16 cellular contexts compared by ENCODE assay signal in genomic region chr9:78026947-78027346, GRCh38. TPM values are rescaled to one million over a fixed set of nuclear protein-coding genes. Genes with fewer than 3 reads are reported as not detected.
A peak's percentile ranks its signal among the peaks of the same experiment; 100 is the strongest.
DNase-seq lines count a peak whose midpoint lies in the region; ATAC-seq lines count a peak whose summit lies in the region.
"Had no signal": no experiment of that assay in that cellular context is flagged by ENCODE, and none has a peak within 500 bp of the region (broad histone marks: within the 10 kb centered on the region; RNA-seq: fewer than 3 reads in every experiment).

No MANE protein-coding gene starts in this region.

- H3K9ac ChIP-seq in GM23248, result peak overlapping the region; percentile 21; the same call in 1 of the 2 replicates
- H3K9ac ChIP-seq in SK-N-MC (ENCODE audit: insufficient read length), result peak overlapping the region; percentile 22

- peaks cover 90% of the 10 kb centered on the region for H3K79me2 ChIP-seq in GM23248 (ENCODE audit: insufficient read depth)

- peaks cover 56% of the 10 kb centered on the region for H3K4me1 ChIP-seq in GM23248 (ENCODE audit: insufficient read depth)

- in situ Hi-C loops in GM23248 (cut with MboI), result no loop called here

- no peaks in the 10 kb centered on the region for H3K27me3 ChIP-seq in GM23248 (replicated peaks; ENCODE audit: insufficient read depth)
- H3K27me3 ChIP-seq: colonic mucosa had no signal

- peak overlapping the region; percentile 44 for H3K4me3 ChIP-seq in GM23248
- peak overlapping the region; percentile 60 for H3K4me3 ChIP-seq in SK-N-MC
- H3K4me3 ChIP-seq: colonic mucosa, HAP-1 had no signal

- H3F3A ChIP-seq in GM23248 (ENCODE audit: insufficient read depth), result peaks cover 34% of the 10 kb centered on the region

- no peaks in the 10 kb centered on the region for H3K9me2 ChIP-seq in GM23248 (ENCODE audit: insufficient read depth)

- no peaks in the 10 kb centered on the region for H4K20me1 ChIP-seq in GM23248 (ENCODE audit: insufficient read depth)

- no peaks in the 10 kb centered on the region for H3K9me3 ChIP-seq in GM23248 (ENCODE audit: low read depth)
- H3K9me3 ChIP-seq in SK-N-MC (ENCODE audit: low read depth, low read length), result no peaks in the 10 kb centered on the region
- H3K9me3 ChIP-seq: colonic mucosa, HAP-1 had no signal

- ATAC-seq in HG02759 (IDR thresholded peaks at IDR 0.05; ENCODE audit: unreplicated experiment), result no peak
- ATAC-seq: activated T-cell treated with anti-CD3 and anti-CD28 coated beads, Interleukin-2, amount 50 U/mL, for 72 hours; stimulated activated naive CD8-positive, alpha-beta T cell treated with anti-CD3 and anti-CD28 coated beads, Interleukin-15, amount 100 ng/mL, for 72 hours had no signal

- peak overlapping the region; percentile 71 for H3K4me2 ChIP-seq in GM23248 (ENCODE audit: unreplicated experiment)

- no peaks in the 10 kb centered on the region for H3K36me3 ChIP-seq in GM23248 (ENCODE audit: low read depth)
- no peaks in the 10 kb centered on the region for H3K36me3 ChIP-seq in SK-N-MC (ENCODE audit: insufficient read depth, low read length)
- H3K36me3 ChIP-seq: colonic mucosa, HAP-1 had no signal

- DNase-seq in GM23248 (peak; percentile 64), SK-N-MC (ENCODE audit: low read depth, low spot score) (no peak), fibroblast of peridontal ligament (ENCODE audit: extremely low read depth) (peak; percentile 65), substantia nigra (lab: John Stamatoyannopoulos, UW) (no peak), SKM-1 treated with dmso at 0.1 percent for 144 hours (lab: John Stamatoyannopoulos, UW; ENCODE audit: unreplicated experiment) (no peak), NCI-H1105 treated with DMSO at 0.1 percent for 48 hours (lab: John Stamatoyannopoulos, UW) (no peak)
- DNase-seq: activated CD4-positive, alpha-beta memory T cell treated with anti-CD3 and anti-CD28 coated beads for 36 hours; activated T-cell treated with anti-CD3 and anti-CD28 coated beads, Interleukin-2, amount 50 U/mL, for 72 hours; colonic mucosa; DMS79; KG1; NCI-H2029; NK-92 treated with Interleukin-12 subunit alpha and Interleukin-12 subunit beta, amount 100 ng/mL, for 24 hours; stimulated activated naive CD8-positive, alpha-beta T cell treated with anti-CD3 and anti-CD28 coated beads, Interleukin-15, amount 100 ng/mL, for 72 hours had no signal

- H3K27ac ChIP-seq in GM23248 (peak overlapping the region; percentile 50), SK-N-MC (peak overlapping the region; percentile 96), substantia nigra (ENCODE audit: low read depth, low read length, poor library complexity, severe bottlenecking) (peak overlapping the region; percentile 54)
- H3K27ac ChIP-seq: colonic mucosa had no signal

- H2AFZ ChIP-seq in GM23248, result no peak overlapping the region

RNA-seq across cellular contexts. Expression of gene GNAQ, which starts 4.7 kb away (rescaled TPM):
- total RNA-seq in GM23248 (2014; rRNA removed; shearing (Covaris generic)), result 32.7 and 41.0 TPM in 2 replicates
- 11.1 and 11.5 TPM in 2 replicates for polyA plus RNA-seq in GM23248 (2016; fragmentation: Nextera tagmentation; extraction: Ambion mirVana)

Comparison
In these comparisons a context has a peak if more than half of its experiments do, and no peak if none do; other contexts are left out.
1. DNase-seq: peak in GM23248 (single experiment) and fibroblast of peridontal ligament (single experiment); none in SK-N-MC (single experiment), substantia nigra (0 of 49), SKM-1 treated with dmso at 0.1 percent for 144 hours (single experiment) and NCI-H1105 treated with DMSO at 0.1 percent for 48 hours (single experiment).
2. Peak in every context shown above with its lines, with median percentiles within 50 percentile points of each other: H3K27ac ChIP-seq.